10 cellular contexts compared by ENCODE assay signal in the genomic region with DNA sequence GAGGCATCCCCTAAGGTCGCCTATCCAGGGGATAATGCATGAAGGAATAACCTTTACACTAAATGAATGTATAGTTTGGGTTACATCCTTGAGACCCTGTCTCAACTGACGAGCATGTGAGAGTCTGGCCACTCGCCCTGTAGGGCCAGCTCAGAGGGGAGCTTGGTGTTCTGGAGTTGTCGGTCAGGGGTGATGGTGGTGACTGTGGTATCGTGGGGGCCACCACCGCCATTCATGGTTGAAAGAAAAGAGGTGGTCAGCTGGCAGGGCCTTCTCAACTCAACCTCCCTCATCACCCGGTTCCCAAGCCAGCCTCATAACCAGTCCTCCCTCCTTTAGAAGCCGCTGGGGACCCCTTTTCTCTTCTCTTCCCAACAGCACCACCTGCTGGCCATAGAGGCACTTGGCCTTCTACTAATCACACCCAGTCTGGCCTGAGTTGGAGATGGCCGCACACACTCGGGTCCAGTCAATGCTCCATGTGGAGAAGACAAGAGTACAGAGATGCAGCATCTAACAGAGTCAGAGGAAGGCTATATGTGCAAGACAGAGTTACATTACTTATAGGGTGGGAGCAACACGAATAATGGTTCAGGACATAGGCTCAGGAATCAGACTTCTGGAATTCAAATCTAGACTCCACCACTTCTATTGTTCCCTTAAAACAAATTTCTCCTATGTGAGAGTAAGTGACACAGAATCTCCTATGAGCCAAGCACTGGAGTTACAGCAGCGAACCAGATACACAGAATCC. TPM values are rescaled to one million over a fixed set of nuclear protein-coding genes. Genes with fewer than 3 reads are reported as not detected.
A peak's percentile ranks its signal among the peaks of the same experiment; 100 is the strongest.
DNase-seq lines count a peak whose midpoint lies in the region; ATAC-seq and TF ChIP-seq lines count a peak whose summit lies in the region.
"Not testable (repeated sequence)": the region's sequence is repeated elsewhere in the genome, so short reads cannot be mapped to it uniquely, and the experiment has no call there.
"Had no signal": no experiment of that assay in that cellular context is flagged by ENCODE, and none has a peak within 500 bp of the region (broad histone marks: within the 10 kb centered on the region; RNA-seq: fewer than 3 reads in every experiment).

No MANE protein-coding gene starts in this region.

- H4K20me1 ChIP-seq in GM23248 (ENCODE audit: insufficient read depth), result not testable (repeated sequence)

- intact Hi-C loops in CD4-positive, alpha-beta T cell (cut with DNase I, micrococcal nuclease), result not testable (repeated sequence)

- H2AFZ ChIP-seq in GM23248, result not testable (repeated sequence)

- H3K4me2 ChIP-seq in GM23248 (ENCODE audit: unreplicated experiment); mesendoderm (ENCODE audit: low read length): not testable (repeated sequence)

- in situ Hi-C loops in GM23248 (cut with MboI), result not testable (repeated sequence)

- not testable (repeated sequence) for H4K8ac ChIP-seq in mesendoderm (ENCODE audit: low read depth, low read length)

- H3K79me2 ChIP-seq in GM23248 (ENCODE audit: insufficient read depth); mesendoderm (ENCODE audit: control insufficient read depth, insufficient read depth, low read length): not testable (repeated sequence)

- H3K4me1 Mint-ChIP-seq in CD4-positive, alpha-beta T cell (ENCODE audit: low read depth); stimulated activated effector memory CD8-positive, alpha-beta T cell treated with anti-CD3 and anti-CD28 coated beads, Interleukin-12 subunit alpha, Interleukin-12 subunit beta, amount 100 ng/mL, for 72 hours: not testable (repeated sequence)

- DNase-seq in CD4-positive, alpha-beta T cell, result peak in 1 of 10 experiments; percentile 1
- peak; percentile 19 for DNase-seq in GM23248
- DNase-seq in NCI-H1417 (lab: John Stamatoyannopoulos, UW), result peak in 2 of 3 experiments; percentile 38 to 39
- DNase-seq in SJCRH30, result peak; percentile 50 to 61
- peak; percentile 8 for DNase-seq in activated naive CD4-positive, alpha-beta T cell treated with Interleukin-2 at 50 U/mL for 16 hours
- peak; percentile 56 for DNase-seq in mesendoderm
- peak in 1 of 2 donors; percentile 57 for DNase-seq in stimulated activated effector memory CD8-positive, alpha-beta T cell treated with anti-CD3 and anti-CD28 coated beads, Interleukin-12 subunit alpha, Interleukin-12 subunit beta, amount 100 ng/mL, for 72 hours (ENCODE audit: low spot score in 2 of 2)

- H2AK5ac ChIP-seq in mesendoderm (ENCODE audit: low read length), result not testable (repeated sequence)

- TF ChIP-seq CTCF in CD4-positive, alpha-beta T cell (IDR thresholded peaks at IDR 0.05), result peak; percentile 56

- not testable (repeated sequence) for H3K9me2 ChIP-seq in GM23248 (ENCODE audit: insufficient read depth)

- H3K79me1 ChIP-seq in mesendoderm (ENCODE audit: low read length), result not testable (repeated sequence)

- not testable (repeated sequence) for H3K4me3 ChIP-seq in GM23248; SJCRH30; mesendoderm (ENCODE audit: low read length)

- CTCF ChIA-PET in CD4-positive, alpha-beta T cell (lab: Charles Lee), result interaction anchor here (1.1 kb wide), 1 partner anchor 9 kb away, joined by 3 read pairs; no protein-coding TSS in a partner anchor

- not testable (repeated sequence) for H3K9me3 ChIP-seq in CD4-positive, alpha-beta T cell (ENCODE audit: control insufficient read depth, low read length); GM23248 (ENCODE audit: low read depth); SJCRH30 (replicated peaks)

- not testable (repeated sequence) for H3K56ac ChIP-seq in mesendoderm (ENCODE audit: low read length)

- H3K4ac ChIP-seq in mesendoderm (ENCODE audit: low read depth, low read length), result not testable (repeated sequence)

- not testable (repeated sequence) for ATAC-seq in CD4-positive, alpha-beta T cell (ENCODE audit: poor library complexity)
- peak; percentile 22 for ATAC-seq in esophagus mucosa
- ATAC-seq in stimulated activated effector memory CD8-positive, alpha-beta T cell treated with anti-CD3 and anti-CD28 coated beads, Interleukin-12 subunit alpha, Interleukin-12 subunit beta, amount 100 ng/mL, for 72 hours, result peak; percentile 45

- H3K27me3 ChIP-seq in CD4-positive, alpha-beta T cell (ENCODE audit: control insufficient read depth, insufficient read depth, low read length), result peaks cover 11% of the 10 kb centered on the region
- H3K27me3 ChIP-seq in GM23248 (replicated peaks; ENCODE audit: insufficient read depth), result peaks cover 22% of the 10 kb centered on the region
- not testable (repeated sequence) for H3K27me3 ChIP-seq in SJCRH30; mesendoderm (ENCODE audit: insufficient read depth, low read length, poor library complexity)

- H3F3A ChIP-seq in GM23248 (ENCODE audit: insufficient read depth), result not testable (repeated sequence)

- not testable (repeated sequence) for H2BK120ac ChIP-seq in mesendoderm (ENCODE audit: low read depth, low read length)

- not testable (repeated sequence) for H3K36me3 Mint-ChIP-seq in CD4-positive, alpha-beta T cell (ENCODE audit: low read depth); stimulated activated effector memory CD8-positive, alpha-beta T cell treated with anti-CD3 and anti-CD28 coated beads, Interleukin-12 subunit alpha, Interleukin-12 subunit beta, amount 100 ng/mL, for 72 hours

- H3K27ac ChIP-seq in CD4-positive, alpha-beta T cell (ENCODE audit: low read depth, low read length); GM23248; SJCRH30; mesendoderm (ENCODE audit: low read depth, low read length): not testable (repeated sequence)

- H3K4me1 ChIP-seq in GM23248 (ENCODE audit: insufficient read depth); SJCRH30; mesendoderm (ENCODE audit: control insufficient read depth, low read depth, low read length): not testable (repeated sequence)

- not testable (repeated sequence) for H3K36me3 ChIP-seq in GM23248 (ENCODE audit: low read depth); SJCRH30; mesendoderm (ENCODE audit: control insufficient read depth, insufficient read depth, low read length)

- H3K27me3 Mint-ChIP-seq in CD4-positive, alpha-beta T cell, result peaks cover 27% of the 10 kb centered on the region

- not testable (repeated sequence) for H3K27ac Mint-ChIP-seq in CD4-positive, alpha-beta T cell; stimulated activated effector memory CD8-positive, alpha-beta T cell treated with anti-CD3 and anti-CD28 coated beads, Interleukin-12 subunit alpha, Interleukin-12 subunit beta, amount 100 ng/mL, for 72 hours

- POLR2A ChIA-PET in CD4-positive, alpha-beta T cell (lab: Charles Lee), result not testable (repeated sequence)

- not testable (repeated sequence) for H3K9me3 Mint-ChIP-seq in CD4-positive, alpha-beta T cell; stimulated activated effector memory CD8-positive, alpha-beta T cell treated with anti-CD3 and anti-CD28 coated beads, Interleukin-12 subunit alpha, Interleukin-12 subunit beta, amount 100 ng/mL, for 72 hours

- not testable (repeated sequence) for H4K5ac ChIP-seq in mesendoderm (ENCODE audit: low read length)

- H2BK5ac ChIP-seq in mesendoderm (ENCODE audit: low read length), result not testable (repeated sequence)

- not testable (repeated sequence) for H3K4me3 Mint-ChIP-seq in CD4-positive, alpha-beta T cell; stimulated activated effector memory CD8-positive, alpha-beta T cell treated with anti-CD3 and anti-CD28 coated beads, Interleukin-12 subunit alpha, Interleukin-12 subunit beta, amount 100 ng/mL, for 72 hours

- whole genome bisulfite sequencing in GM23248 (ENCODE audit: low coverage in 1 of 2, low lambda C conversion rate in 2 of 2, missing lambda C conversion rate in 2 of 2), 2 experiments, result 29 to 33% methylated on average over 11 to 12 of the region's 12 CpGs
- no CpG with 5 or more reads among the region's 12 CpGs for WGBS in mesendoderm (ENCODE audit: extremely low coverage, insufficient coverage, low lambda C conversion rate)

- not testable (repeated sequence) for H3K18ac ChIP-seq in mesendoderm (ENCODE audit: low read length)

- not testable (repeated sequence) for H3K9ac ChIP-seq in GM23248; mesendoderm (ENCODE audit: low read length)

- not testable (repeated sequence) for H3K23ac ChIP-seq in mesendoderm (ENCODE audit: low read length)

- not testable (repeated sequence) for H2BK15ac ChIP-seq in mesendoderm (replicated peaks; ENCODE audit: low read depth)

RNA-seq across cellular contexts. Expression of a gene that starts 11.9 kb away (rescaled TPM):
- not detected for total RNA-seq in CD4-positive, alpha-beta T cell
- total RNA-seq in GM23248 (2014; rRNA removed; shearing (Covaris generic)), result not detected in 2 replicates
- 0.30 and 0.47 TPM in 2 replicates for polyA plus RNA-seq in GM23248 (2016; fragmentation: Nextera tagmentation; extraction: Ambion mirVana)
- total RNA-seq in SJCRH30 (2014; rRNA removed; shearing (Covaris generic)), result not detected in 2 replicates
- total RNA-seq in esophagus mucosa, result not detected
- 0.21 TPM for polyA plus RNA-seq in mesendoderm (2013, experiment 1 of 2)
- 0.45 TPM for polyA plus RNA-seq in mesendoderm (2013, experiment 2 of 2)
- total RNA-seq: CD4-positive, alpha-beta memory T cell; frontal cortex had no signal
- polyA plus RNA-seq: CD4-positive, alpha-beta memory T cell had no signal

RNA-seq across cellular contexts. Expression of a gene that starts 26.0 kb away (rescaled TPM):
- total RNA-seq in CD4-positive, alpha-beta T cell, result not detected
- not detected in 2 replicates for total RNA-seq in GM23248 (2014; rRNA removed; shearing (Covaris generic))
- polyA plus RNA-seq in GM23248 (2016; fragmentation: Nextera tagmentation; extraction: Ambion mirVana), result not detected in 2 replicates
- total RNA-seq in SJCRH30 (2014; rRNA removed; shearing (Covaris generic)), result not detected in 2 replicates
- total RNA-seq in esophagus mucosa, result not detected
- not detected for polyA plus RNA-seq in mesendoderm (2013, experiment 1 of 2)
- not detected for polyA plus RNA-seq in mesendoderm (2013, experiment 2 of 2)
- total RNA-seq: CD4-positive, alpha-beta memory T cell; frontal cortex had no signal
- polyA plus RNA-seq: CD4-positive, alpha-beta memory T cell had no signal

RNA-seq across cellular contexts. Expression of a gene that starts 30.2 kb away (rescaled TPM):
- total RNA-seq in CD4-positive, alpha-beta T cell, result not detected
- total RNA-seq in GM23248 (2014; rRNA removed; shearing (Covaris generic)), result not detected in 2 replicates
- not detected in 2 replicates for polyA plus RNA-seq in GM23248 (2016; fragmentation: Nextera tagmentation; extraction: Ambion mirVana)
- not detected in 2 replicates for total RNA-seq in SJCRH30 (2014; rRNA removed; shearing (Covaris generic))
- total RNA-seq in esophagus mucosa, result not detected
- 0.06 TPM for polyA plus RNA-seq in mesendoderm (2013, experiment 1 of 2)
- polyA plus RNA-seq in mesendoderm (2013, experiment 2 of 2), result 0.06 TPM
- total RNA-seq: CD4-positive, alpha-beta memory T cell; frontal cortex had no signal
- polyA plus RNA-seq: CD4-positive, alpha-beta memory T cell had no signal
